ENCODE assay signal across 9 cellular contexts in genomic region chr18:3060667-3061580, GRCh38. TPM values are rescaled to one million over a fixed set of nuclear protein-coding genes. Genes with fewer than 3 reads are reported as not detected.
DNase-seq lines count a peak whose midpoint lies in the region; ATAC-seq and TF ChIP-seq lines count a peak whose summit lies in the region.
"Had no signal": no experiment of that assay in that cellular context is flagged by ENCODE, and none has a peak within 500 bp of the region (broad histone marks: within the 10 kb centered on the region; RNA-seq: fewer than 3 reads in every experiment).

No MANE protein-coding gene starts in this region.

- peak overlapping the region; percentile 93 for H3K27ac ChIP-seq in CD4-positive, CD25-positive, alpha-beta regulatory T cell (ENCODE audit: insufficient read depth, low read length, poor library complexity, severe bottlenecking)

- peak overlapping the region; percentile 65 for H3K4me3 ChIP-seq in CD4-positive, CD25-positive, alpha-beta regulatory T cell (ENCODE audit: low read depth, low read length)

- H3K9me3 ChIP-seq in CD4-positive, CD25-positive, alpha-beta regulatory T cell (ENCODE audit: control insufficient read depth in 2 of 2, low read length in 2 of 2) = no peaks in the 10 kb centered on the region

- no peaks in the 10 kb centered on the region for H3K27me3 Mint-ChIP-seq in CD4-positive, CD25-positive, alpha-beta regulatory T cell
- H3K27me3 Mint-ChIP-seq in nephron (ENCODE audit: low read depth) = peaks cover 3% of the 10 kb centered on the region

- no peaks in the 10 kb centered on the region for H3K9me3 Mint-ChIP-seq in CD4-positive, CD25-positive, alpha-beta regulatory T cell
- no peaks in the 10 kb centered on the region for H3K9me3 Mint-ChIP-seq in nephron

- intact Hi-C loops in posterior vena cava (cut with DNase I) = loop anchor here (5.0 to 10.0 kb wide), 2 partner anchors 126 to 129 kb away; no protein-coding TSS in a partner anchor

- H3K27ac Mint-ChIP-seq in CD4-positive, CD25-positive, alpha-beta regulatory T cell = peak overlapping the region; percentile 84 to 99 (median 97)
- H3K27ac Mint-ChIP-seq in nephron = peak overlapping the region; percentile 22 to 75 (median 74)

- no peaks in the 10 kb centered on the region for H3K36me3 Mint-ChIP-seq in CD4-positive, CD25-positive, alpha-beta regulatory T cell
- H3K36me3 Mint-ChIP-seq in nephron (ENCODE audit: low read depth) = no peaks in the 10 kb centered on the region

- no peaks in the 10 kb centered on the region for H3K36me3 ChIP-seq in CD4-positive, CD25-positive, alpha-beta regulatory T cell (ENCODE audit: control insufficient read depth, insufficient read depth, low read length)

- H3K4me1 Mint-ChIP-seq in CD4-positive, CD25-positive, alpha-beta regulatory T cell = peaks cover 35 to 64% (median 42%) of the 10 kb centered on the region in 4 donors
- peaks cover 29% of the 10 kb centered on the region for H3K4me1 Mint-ChIP-seq in nephron

- ATAC-seq in CD4-positive, CD25-positive, alpha-beta regulatory T cell (ENCODE audit: low read depth in 2 of 2) = peak; percentile 41 to 52

- peak overlapping the region; percentile 61 to 84 (median 64) for H3K4me3 Mint-ChIP-seq in CD4-positive, CD25-positive, alpha-beta regulatory T cell
- no peak overlapping the region for H3K4me3 Mint-ChIP-seq in nephron

- DNase-seq in CD4-positive, CD25-positive, alpha-beta regulatory T cell = peak; percentile 11 to 66 (median 63)
- peak; percentile 80 for DNase-seq in HuH-7 (ENCODE audit: low spot score)
- DNase-seq in activated effector memory CD4-positive, alpha-beta T cell treated with anti-CD3 and anti-CD28 coated beads, Interleukin-2, amount 50 U/mL, for 16 hours = peak; percentile 80
- no peak for DNase-seq in posterior vena cava (ENCODE audit: low spot score)
- DNase-seq in AG08396 (ENCODE audit: low spot score) = no peak
- no peak for DNase-seq in NCI-H345 treated with DMSO at 0.1 percent for 48 hours (lab: John Stamatoyannopoulos, UW; ENCODE audit: unreplicated experiment)
- no peak for DNase-seq in DMS 273 treated with DMSO at 0.1 percent for 48 hours (lab: John Stamatoyannopoulos, UW)
- DNase-seq: caudate nucleus had no signal

- no peaks in the 10 kb centered on the region for H3K27me3 ChIP-seq in CD4-positive, CD25-positive, alpha-beta regulatory T cell (ENCODE audit: control insufficient read depth, insufficient read depth, low read length)

- H3K4me1 ChIP-seq in CD4-positive, CD25-positive, alpha-beta regulatory T cell (ENCODE audit: control insufficient read depth, insufficient read depth, low read length, poor library complexity, severe bottlenecking) = peaks cover 56% of the 10 kb centered on the region

- no peak for TF ChIP-seq CTCF in nephron (IDR thresholded peaks at IDR 0.05; ENCODE audit: unreplicated experiment in 3 of 3)

RNA-seq across cellular contexts. Expression of gene LPIN2, which starts 48.0 kb away (rescaled TPM):
- total RNA-seq in CD4-positive, CD25-positive, alpha-beta regulatory T cell = 61.2 TPM
- 10 to 100 TPM; 39.3 to 52.7 (median 44.8) TPM for polyA plus RNA-seq in CD4-positive, CD25-positive, alpha-beta regulatory T cell
- total RNA-seq in posterior vena cava = 10 to 100 TPM; 23.8 to 27.3 TPM

Comparison
In these comparisons a context has a peak if more than half of its experiments do, and no peak if none do; other contexts are left out.
1. DNase-seq: peak in CD4-positive, CD25-positive, alpha-beta regulatory T cell (3 of 3), HuH-7 (single experiment) and activated effector memory CD4-positive, alpha-beta T cell treated with anti-CD3 and anti-CD28 coated beads, Interleukin-2, amount 50 U/mL, for 16 hours (single experiment); none in posterior vena cava (single experiment), AG08396 (single experiment), NCI-H345 treated with DMSO at 0.1 percent for 48 hours (single experiment) and DMS 273 treated with DMSO at 0.1 percent for 48 hours (single experiment).
2. H3K4me3 Mint-ChIP-seq: peak in CD4-positive, CD25-positive, alpha-beta regulatory T cell (4 of 4); none in nephron (0 of 3).